Comparison of ENCODE assay signal across 1 cellular context in genomic region chr6:119196732-119197131, GRCh38.
A peak's percentile ranks its signal among the peaks of the same experiment; 100 is the strongest.
TF ChIP-seq lines count a peak whose summit lies in the region.

No MANE protein-coding gene starts in this region.

TF ChIP-seq in SK-N-SH, 30 proteins besides CTCF, POLR2A, EP300 and RAD21 (continued from another document):
- TF ChIP-seq FOSL2 (IDR thresholded peaks at IDR 0.05; ENCODE audit: borderline replicate concordance, low read depth) (no peak), GATA2 (CRISPR knock-in tag; IDR thresholded peaks at IDR 0.05) (peak; percentile 89), POLR2AphosphoS5 (IDR thresholded peaks at IDR 0.05; ENCODE audit: low read depth, low read length) (peak; percentile 30; the same call in 1 of the 2 replicates), CHD2 (IDR thresholded peaks at IDR 0.05; ENCODE audit: low read length, partially characterized antibody) (peak; percentile 66), FOXM1 (IDR thresholded peaks at IDR 0.05; ENCODE audit: low read depth) (no peak), TEAD4 (IDR thresholded peaks at IDR 0.05; ENCODE audit: borderline replicate concordance, insufficient read depth) (no peak), RXRA (IDR thresholded peaks at IDR 0.05; ENCODE audit: borderline replicate concordance, low read depth) (no peak), FOXJ3 (CRISPR knock-in tag; IDR thresholded peaks at IDR 0.05) (peak; percentile 80), REST (IDR thresholded peaks at IDR 0.05; ENCODE audit: low read depth, low read length) (no peak), MAX (IDR thresholded peaks at IDR 0.05; ENCODE audit: low read depth) (no peak), MEF2A (IDR thresholded peaks at IDR 0.05; ENCODE audit: borderline replicate concordance, low read depth) (no peak), NRF1 (IDR thresholded peaks at IDR 0.05; ENCODE audit: low read depth, low read length) (no peak), SMC3 (IDR thresholded peaks at IDR 0.05; ENCODE audit: low read depth, low read length) (no peak), EZH2phosphoT487 (IDR thresholded peaks at IDR 0.05; ENCODE audit: borderline replicate concordance, low read depth) (no peak), USF2 (IDR thresholded peaks at IDR 0.05; ENCODE audit: borderline replicate concordance, low read depth, low read length) (no peak), RFX5 (IDR thresholded peaks at IDR 0.05; ENCODE audit: low read length) (no peak), NFIC (IDR thresholded peaks at IDR 0.05; ENCODE audit: borderline replicate concordance) (no peak), YY1 (IDR thresholded peaks at IDR 0.05; ENCODE audit: low read depth) (no peak), MXI1 (IDR thresholded peaks at IDR 0.05; ENCODE audit: low read depth, low read length) (no peak; the same call in 1 of the 2 replicates)
